In genomic region chr4:164803702-164804101, GRCh38 we compare ENCODE assay signal across 22 cellular contexts. TPM values are rescaled to one million over a fixed set of nuclear protein-coding genes. Genes with fewer than 3 reads are reported as not detected.
"Had no signal": no experiment of that assay in that cellular context is flagged by ENCODE, and none has a peak within 500 bp of the region (broad histone marks: within the 10 kb centered on the region; RNA-seq: fewer than 3 reads in every experiment).

No MANE protein-coding gene starts in this region.

- H3K9ac ChIP-seq: SK-N-SH had no signal

- DNase-seq: KBM-7, MV-4-11, NCI-H1048, NCI-H1105 treated with DMSO at 0.1 percent for 48 hours, NCI-H1417 treated with DMSO at 0.1 percent for 48 hours, NCI-H146, NCI-H187, NCI-H2029, NCI-H2081 treated with DMSO at 0.1 percent for 48 hours, NCI-H2171, NCI-H226, NCI-H446, NCI-H510A, NCI-H524 treated with DMSO at 0.1 percent for 48 hours, NCI-H69, NCI-H774, Right ventricle myocardium superior, RPMI8226, SIG-M5, SK-N-SH, SW 1271, T-cell had no signal

- ATAC-seq: T-cell had no signal

- H3K4me2 ChIP-seq: SK-N-SH had no signal

- H3K9me3 ChIP-seq: SK-N-SH had no signal

RNA-seq across cellular contexts. Expression of gene SMIM31, which starts 49.8 kb away (rescaled TPM):
- total RNA-seq: Right ventricle myocardium superior, T-cell had no signal
- polyA plus RNA-seq: SK-N-SH had no signal
